ENCODE assay signal across 19 cellular contexts in the genomic region with DNA sequence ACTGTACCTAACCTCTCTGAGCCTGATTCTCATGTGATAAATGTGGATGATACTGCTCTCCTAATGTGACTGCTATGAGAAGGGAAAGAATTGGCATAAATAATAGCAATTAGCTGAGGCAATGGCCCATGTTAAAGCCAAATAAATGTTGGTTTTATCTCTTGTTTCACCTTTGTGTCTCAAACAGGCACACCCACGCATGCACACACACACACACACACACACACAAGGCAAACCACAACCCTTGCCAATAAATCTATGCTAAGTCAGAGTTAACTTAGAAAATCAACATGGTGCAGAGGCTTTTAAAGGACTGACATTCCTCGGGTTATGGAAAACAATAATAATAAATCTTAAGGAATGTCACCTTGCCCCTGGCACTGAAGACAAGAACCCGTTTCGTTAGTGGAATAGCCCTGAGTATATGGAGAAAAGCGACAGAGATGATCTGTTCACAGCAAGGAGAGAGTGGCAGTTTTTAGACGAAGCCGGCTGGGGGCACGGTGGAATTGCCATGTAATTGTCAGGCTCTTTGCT.
DNase-seq lines count a peak whose midpoint lies in the region; ATAC-seq and TF ChIP-seq lines count a peak whose summit lies in the region.
"Had no signal": no experiment of that assay in that cellular context is flagged by ENCODE, and none has a peak within 500 bp of the region (broad histone marks: within the 10 kb centered on the region; RNA-seq: fewer than 3 reads in every experiment).

No MANE protein-coding gene starts in this region.

- no peak for TF ChIP-seq POLR2A in prostate gland (IDR thresholded peaks at IDR 0.05)

- no peak overlapping the region for H3K4me3 ChIP-seq in prostate gland
- H3K4me3 ChIP-seq: BLaER1 treated with 17β-estradiol and CSF1 and Interleukin-3, amounts not matched to agents 10 nM and 100 nM; MG63; SJSA1 had no signal

- TF ChIP-seq CTCF in prostate gland (IDR thresholded peaks at IDR 0.05), result no peak

- H3K27me3 ChIP-seq in prostate gland (replicated peaks; ENCODE audit: insufficient read depth), result no peaks in the 10 kb centered on the region
- H3K27me3 ChIP-seq: SJSA1 had no signal

- no peaks in the 10 kb centered on the region for H3K9me3 ChIP-seq in prostate gland
- H3K9me3 ChIP-seq: MG63, SJSA1 had no signal

- no peaks in the 10 kb centered on the region for H3K36me3 ChIP-seq in prostate gland
- H3K36me3 ChIP-seq: BLaER1 treated with 17β-estradiol and CSF1 and Interleukin-3, amounts not matched to agents 10 nM and 100 nM; MG63; SJSA1 had no signal

- DNase-seq in COLO668 (lab: John Stamatoyannopoulos, UW; ENCODE audit: unreplicated experiment), result peak; percentile 16
- peak; percentile 93 for DNase-seq in NCI-H1105 (lab: John Stamatoyannopoulos, UW)
- peak; percentile 8 for DNase-seq in NCI-H2227 treated with DMSO at 0.1 percent for 48 hours (lab: John Stamatoyannopoulos, UW)
- peak; percentile 27 for DNase-seq in islet precursor cell
- no peak for DNase-seq in prostate gland (ENCODE audit: low spot score)
- DNase-seq: CD8-positive, alpha-beta memory T cell; DMS 273 treated with DMSO at 0.1 percent for 48 hours; EL; MG63; NCI-H1092; NCI-H187 treated with DMSO at 0.1 percent for 48 hours; NCI-H345; NCI-H526; PC-3 had no signal

- no peaks in the 10 kb centered on the region for H3K4me1 ChIP-seq in prostate gland (replicated peaks)
- H3K4me1 ChIP-seq: SJSA1 had no signal

- 32% methylated on average over 8 of the region's 8 CpGs for WGBS in prostate gland

- intact Hi-C loops in prostate gland (cut with DNase I), result no loop called here

- ATAC-seq in GM21786 (IDR thresholded peaks at IDR 0.05; ENCODE audit: unreplicated experiment) (no peak), GM18868 (IDR thresholded peaks at IDR 0.05; ENCODE audit: unreplicated experiment) (no peak)
- ATAC-seq: PC-3 had no signal

- no peak overlapping the region for H3K27ac ChIP-seq in prostate gland
- H3K27ac ChIP-seq: BLaER1 treated with 17β-estradiol and CSF1 and Interleukin-3, amounts not matched to agents 10 nM and 100 nM; RWPE1; SJSA1 had no signal
